Comparison of ENCODE assay signal across 10 cellular contexts in the genomic region with DNA sequence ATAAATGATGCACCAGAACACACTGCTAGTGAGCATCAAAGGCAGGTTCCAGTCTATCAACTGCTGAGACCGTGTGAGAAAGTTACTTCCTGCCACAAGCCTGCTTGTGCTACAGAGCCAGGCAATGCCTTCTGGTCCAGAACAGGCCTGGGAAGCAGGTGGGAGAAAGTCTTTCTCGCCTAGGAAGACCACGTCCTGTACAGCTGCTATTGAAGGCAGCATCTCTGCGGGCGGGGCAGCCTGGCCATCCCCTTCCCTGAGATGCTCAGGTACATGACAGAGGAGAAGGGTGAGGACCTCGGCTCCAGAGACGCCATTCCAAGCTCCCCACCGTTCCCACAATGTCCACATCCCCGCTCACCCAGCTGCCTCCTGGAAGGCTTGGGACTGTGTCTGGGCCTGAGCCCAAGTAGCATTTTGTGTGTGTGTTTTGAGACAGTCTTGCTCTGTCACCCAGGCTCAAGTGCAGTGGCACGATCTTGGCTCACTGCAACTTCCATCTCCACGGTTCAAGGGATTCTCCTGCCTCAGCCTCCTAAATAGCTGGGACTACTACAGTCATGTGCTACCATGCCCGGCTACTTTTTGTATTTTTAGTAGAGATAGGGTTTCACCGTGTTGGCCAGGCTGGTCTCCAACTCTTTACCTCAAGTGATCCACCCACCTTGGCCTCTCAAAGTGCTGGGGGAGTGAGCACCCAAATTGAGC. TPM values are rescaled to one million over a fixed set of nuclear protein-coding genes. Genes with fewer than 3 reads are reported as not detected.
A peak's percentile ranks its signal among the peaks of the same experiment; 100 is the strongest.
DNase-seq lines count a peak whose midpoint lies in the region; ATAC-seq and TF ChIP-seq lines count a peak whose summit lies in the region.
"Had no signal": no experiment of that assay in that cellular context is flagged by ENCODE, and none has a peak within 500 bp of the region (broad histone marks: within the 10 kb centered on the region; RNA-seq: fewer than 3 reads in every experiment).

No MANE protein-coding gene starts in this region.

- H3K9me2 ChIP-seq in OCI-LY1 (ENCODE audit: low read depth, low read length) = no peaks in the 10 kb centered on the region

- H3K27ac Mint-ChIP-seq in CD8-positive, alpha-beta T cell = peak overlapping the region; percentile 94

- H3K27ac ChIP-seq in CD8-positive, alpha-beta T cell (ENCODE audit: low read depth, low read length) = peak overlapping the region; percentile 59
- H3K27ac ChIP-seq in OCI-LY1 (ENCODE audit: low read depth, low read length, poor library complexity, severe bottlenecking) (peak overlapping the region; percentile 92), coronary artery (peak overlapping the region; percentile 100), osteoblast (ENCODE audit: low read depth, low read length) (peak overlapping the region; percentile 36)

- CTCF ChIA-PET in CD8-positive, alpha-beta T cell (lab: Charles Lee) = interaction anchor here (0.7 kb wide), 1 partner anchor 77 kb away, joined by 3 read pairs; no protein-coding TSS in a partner anchor

- H3K4me3 ChIP-seq in CD8-positive, alpha-beta T cell (ENCODE audit: low read depth, low read length) = no peak overlapping the region
- H3K4me3 ChIP-seq in OCI-LY1 (ENCODE audit: low read depth, low read length, poor library complexity, severe bottlenecking) = peak overlapping the region; percentile 10
- no peak overlapping the region for H3K4me3 ChIP-seq in coronary artery
- H3K4me3 ChIP-seq in osteoblast (ENCODE audit: insufficient read depth, low read length) = no peak overlapping the region

- H3K27me3 Mint-ChIP-seq in CD8-positive, alpha-beta T cell (ENCODE audit: low read depth) = no peaks in the 10 kb centered on the region

- no peak for ATAC-seq in CD8-positive, alpha-beta T cell

- H3K4me2 ChIP-seq in OCI-LY1 (ENCODE audit: low read length) (peak overlapping the region; percentile 33), osteoblast (ENCODE audit: insufficient read depth, low read length) (peak overlapping the region; percentile 41)

- peak overlapping the region; percentile 58 for H3K4me3 Mint-ChIP-seq in CD8-positive, alpha-beta T cell

- H2AFZ ChIP-seq in OCI-LY1 (ENCODE audit: low read length) (peak overlapping the region; percentile 0; the same call in 1 of the 2 replicates), osteoblast (ENCODE audit: low read length) (peak overlapping the region; percentile 47)

- no peaks in the 10 kb centered on the region for H3K9me3 ChIP-seq in CD8-positive, alpha-beta T cell (ENCODE audit: low read length)
- H3K9me3 ChIP-seq in OCI-LY1 (ENCODE audit: low read length) = 0 out of 2 replicates have a peak, but pooled peaks cover 7% of the 10 kb centered on the region
- H3K9me3 ChIP-seq in osteoblast (ENCODE audit: low read depth, low read length) = peaks cover 2% of the 10 kb centered on the region

- H4K20me1 ChIP-seq in OCI-LY1 (ENCODE audit: insufficient read depth, low read length) (no peaks in the 10 kb centered on the region), osteoblast (ENCODE audit: insufficient read depth, low read length) (peaks cover 11% of the 10 kb centered on the region)

- no peak for TF ChIP-seq CTCF in CD8-positive, alpha-beta T cell (IDR thresholded peaks at IDR 0.05)
- TF ChIP-seq CTCF in OCI-LY1 (IDR thresholded peaks at IDR 0.05; ENCODE audit: low read length) (no peak), coronary artery (IDR thresholded peaks at IDR 0.05) (no peak), osteoblast (IDR thresholded peaks at IDR 0.05; ENCODE audit: extremely low read depth, low read depth, low read length) (no peak)

- H3K36me3 Mint-ChIP-seq in CD8-positive, alpha-beta T cell = peaks cover 13% of the 10 kb centered on the region

- intact Hi-C loops in CD8-positive, alpha-beta T cell (cut with DNase I, micrococcal nuclease) = loop anchor here in 1 of 2 experiments (10.0 kb wide), 1 partner anchor 848 kb away; a partner anchor contains a TSS

- POLR2A ChIA-PET in CD8-positive, alpha-beta T cell (lab: Charles Lee) = interaction anchor here (0.7 to 11.9 kb wide), 8 partner anchors 13 to 71 kb away, joined by 3 to 85 read pairs (median 4); a partner anchor contains a TSS

- no peaks in the 10 kb centered on the region for H3K79me2 ChIP-seq in OCI-LY1 (ENCODE audit: insufficient read depth, low read length)
- peaks cover 42% of the 10 kb centered on the region for H3K79me2 ChIP-seq in osteoblast (ENCODE audit: insufficient read depth, low read length)

- H3K27me3 ChIP-seq in CD8-positive, alpha-beta T cell (ENCODE audit: insufficient read depth, low read length) = no peaks in the 10 kb centered on the region
- H3K27me3 ChIP-seq in OCI-LY1 (ENCODE audit: insufficient read depth, low read length) = no peaks in the 10 kb centered on the region
- no peaks in the 10 kb centered on the region for H3K27me3 ChIP-seq in osteoblast (ENCODE audit: insufficient read depth, low read length)

- H3K4me1 ChIP-seq in CD8-positive, alpha-beta T cell (ENCODE audit: insufficient read depth, low read length) = peaks cover 60% of the 10 kb centered on the region
- H3K4me1 ChIP-seq in OCI-LY1 (ENCODE audit: insufficient read depth, low read length, severe bottlenecking) = peaks cover 52% of the 10 kb centered on the region
- peaks cover 23% of the 10 kb centered on the region for H3K4me1 ChIP-seq in osteoblast (ENCODE audit: insufficient read depth, low read length)

- no peaks in the 10 kb centered on the region; the same call in 1 of the 2 replicates for H3F3A ChIP-seq in OCI-LY1 (ENCODE audit: insufficient read depth, low read length)

- peak overlapping the region; percentile 51 for H3K9ac ChIP-seq in OCI-LY1 (ENCODE audit: low read length)

- no peaks in the 10 kb centered on the region for H3K9me3 Mint-ChIP-seq in CD8-positive, alpha-beta T cell

- H3K36me3 ChIP-seq in CD8-positive, alpha-beta T cell (ENCODE audit: insufficient read depth, low read length) = no peaks in the 10 kb centered on the region
- H3K36me3 ChIP-seq in OCI-LY1 (ENCODE audit: insufficient read depth, low read length) (peaks cover 8% of the 10 kb centered on the region), osteoblast (ENCODE audit: insufficient read depth, low read length) (no peaks in the 10 kb centered on the region)

- peaks cover 55% of the 10 kb centered on the region for H3K4me1 Mint-ChIP-seq in CD8-positive, alpha-beta T cell (ENCODE audit: low read depth)

- DNase-seq in CD8-positive, alpha-beta T cell = peak in 3 of 7 experiments; percentile 42 to 64 (median 45)
- no peak for DNase-seq in coronary artery (ENCODE audit: low spot score)
- peak; percentile 49 for DNase-seq in osteoblast (ENCODE audit: insufficient read length, low spot score, missing footprints)
- DNase-seq in stimulated activated CD4-positive, alpha-beta T cell treated with anti-CD3 and anti-CD28 coated beads, Interleukin-4, amount 100 ng/mL, for 4 hours = no peak
- DNase-seq in GM19238 (ENCODE audit: insufficient read length, low spot score) = no peak
- DNase-seq in Ammon's horn (ENCODE audit: low spot score) = no peak
- no peak for DNase-seq in A172 (ENCODE audit: low spot score)
- DNase-seq: glutamatergic neuron, NCI-H146 had no signal

RNA-seq across cellular contexts. Expression of a gene that starts 3.4 kb away (rescaled TPM):
- total RNA-seq in CD8-positive, alpha-beta T cell = 10 to 100 TPM; 11.2 to 13.0 TPM
- total RNA-seq in osteoblast = 2.4 and 2.5 TPM in 2 replicates
- total RNA-seq in A172 (2014; rRNA removed; shearing (Covaris generic)) = 1.7 and 2.2 TPM in 2 replicates

RNA-seq across cellular contexts. Expression of a gene that starts 25.2 kb away (rescaled TPM):
- total RNA-seq in CD8-positive, alpha-beta T cell = not detected
- total RNA-seq in osteoblast = not detected in 2 replicates
- not detected in 2 replicates for total RNA-seq in A172 (2014; rRNA removed; shearing (Covaris generic))

RNA-seq across cellular contexts. Expression of a gene that starts 28.8 kb away (rescaled TPM):
- 10 to 100 TPM; 25.4 to 25.7 TPM for total RNA-seq in CD8-positive, alpha-beta T cell
- 1.1 and 1.2 TPM in 2 replicates for total RNA-seq in osteoblast
- 11.9 and 14.0 TPM in 2 replicates for total RNA-seq in A172 (2014; rRNA removed; shearing (Covaris generic))

RNA-seq across cellular contexts. Expression of a gene that starts 50.4 kb away (rescaled TPM):
- total RNA-seq in CD8-positive, alpha-beta T cell = 100 to 1,000 TPM in 1 of 2 experiments, 10 to 100 TPM in 1; 86.5 to 101 TPM
- 11.5 and 11.9 TPM in 2 replicates for total RNA-seq in osteoblast
- total RNA-seq in A172 (2014; rRNA removed; shearing (Covaris generic)) = 41.3 and 41.6 TPM in 2 replicates

RNA-seq across cellular contexts. Expression of a gene that starts 59.2 kb away (rescaled TPM):
- not detected for total RNA-seq in CD8-positive, alpha-beta T cell
- total RNA-seq in osteoblast = not detected in 2 replicates
- total RNA-seq in A172 (2014; rRNA removed; shearing (Covaris generic)) = 3.0 and 6.2 TPM in 2 replicates

Comparison
In these comparisons a context has a peak if more than half of its experiments do, and no peak if none do; other contexts are left out.
1. H3K27ac ChIP-seq: peak in every context shown above with its lines; median percentile 100 in coronary artery; 92 in OCI-LY1; 59 in CD8-positive, alpha-beta T cell; 36 in osteoblast.